2 cellular contexts compared by ENCODE assay signal in the genomic region with DNA sequence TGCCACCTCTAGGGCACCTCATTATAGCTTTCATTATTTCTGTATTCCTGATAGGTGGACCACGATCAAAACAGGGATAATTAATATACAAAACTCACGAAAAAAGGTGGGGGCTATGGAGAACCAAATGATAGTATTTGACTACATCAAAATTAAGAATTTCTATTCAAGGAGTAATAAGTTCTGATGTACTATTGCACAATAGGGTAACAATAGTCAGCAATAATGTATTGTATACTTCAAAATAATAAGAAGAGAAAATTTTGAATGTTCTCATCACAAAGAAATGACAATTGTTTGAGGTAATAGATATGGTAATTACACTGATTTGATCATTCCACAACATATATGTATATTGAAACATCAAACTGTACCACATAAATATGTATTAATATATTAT.
TF ChIP-seq lines count a peak whose summit lies in the region.

No MANE protein-coding gene starts in this region.

TF ChIP-seq in IMR-90, 13 proteins besides CTCF, POLR2A, EP300 and RAD21:
- TF ChIP-seq SMC3 (IDR thresholded peaks at IDR 0.05; ENCODE audit: low read depth, low read length) (no peak), MAZ (IDR thresholded peaks at IDR 0.05; ENCODE audit: borderline replicate concordance, low read depth, low read length) (no peak), FOS (IDR thresholded peaks at IDR 0.05; ENCODE audit: low read depth, low read length) (no peak), MXI1 (IDR thresholded peaks at IDR 0.05; ENCODE audit: borderline replicate concordance, low read depth, low read length) (no peak), CEBPB (IDR thresholded peaks at IDR 0.05; ENCODE audit: low read depth, low read length) (peak; percentile 73)

TF ChIP-seq in H1, 55 proteins besides CTCF, POLR2A, EP300 and RAD21:
- TF ChIP-seq TBP (IDR thresholded peaks at IDR 0.05; ENCODE audit: low read depth, low read length) (no peak), CEBPB (IDR thresholded peaks at IDR 0.05; ENCODE audit: low read depth, low read length) (peak; percentile 21; the same call in 1 of the 2 replicates)
